ENCODE assay signal across 1 cellular context in genomic region chr4:186473933-186474332, GRCh38.
TF ChIP-seq lines count a peak whose summit lies in the region.

No MANE protein-coding gene starts in this region.

TF ChIP-seq in GM23338, 12 proteins besides CTCF, POLR2A, EP300 and RAD21 (continued from another document):
- TF ChIP-seq ZNF462 (CRISPR knock-in tag; IDR thresholded peaks at IDR 0.05) (no peak), EZH2 (IDR thresholded peaks at IDR 0.05; ENCODE audit: low read depth, unreplicated experiment) (no peak), STAT1 (IDR thresholded peaks at IDR 0.05; ENCODE audit: unreplicated experiment) (no peak)
- TF ChIP-seq, protein P1, sequence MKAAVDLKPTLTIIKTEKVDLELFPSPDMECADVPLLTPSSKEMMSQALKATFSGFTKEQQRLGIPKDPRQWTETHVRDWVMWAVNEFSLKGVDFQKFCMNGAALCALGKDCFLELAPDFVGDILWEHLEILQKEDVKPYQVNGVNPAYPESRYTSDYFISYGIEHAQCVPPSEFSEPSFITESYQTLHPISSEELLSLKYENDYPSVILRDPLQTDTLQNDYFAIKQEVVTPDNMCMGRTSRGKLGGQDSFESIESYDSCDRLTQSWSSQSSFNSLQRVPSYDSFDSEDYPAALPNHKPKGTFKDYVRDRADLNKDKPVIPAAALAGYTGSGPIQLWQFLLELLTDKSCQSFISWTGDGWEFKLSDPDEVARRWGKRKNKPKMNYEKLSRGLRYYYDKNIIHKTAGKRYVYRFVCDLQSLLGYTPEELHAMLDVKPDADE (IDR thresholded peaks at IDR 0.05), result no peak
